ENCODE assay signal across 8 cellular contexts in the genomic region with DNA sequence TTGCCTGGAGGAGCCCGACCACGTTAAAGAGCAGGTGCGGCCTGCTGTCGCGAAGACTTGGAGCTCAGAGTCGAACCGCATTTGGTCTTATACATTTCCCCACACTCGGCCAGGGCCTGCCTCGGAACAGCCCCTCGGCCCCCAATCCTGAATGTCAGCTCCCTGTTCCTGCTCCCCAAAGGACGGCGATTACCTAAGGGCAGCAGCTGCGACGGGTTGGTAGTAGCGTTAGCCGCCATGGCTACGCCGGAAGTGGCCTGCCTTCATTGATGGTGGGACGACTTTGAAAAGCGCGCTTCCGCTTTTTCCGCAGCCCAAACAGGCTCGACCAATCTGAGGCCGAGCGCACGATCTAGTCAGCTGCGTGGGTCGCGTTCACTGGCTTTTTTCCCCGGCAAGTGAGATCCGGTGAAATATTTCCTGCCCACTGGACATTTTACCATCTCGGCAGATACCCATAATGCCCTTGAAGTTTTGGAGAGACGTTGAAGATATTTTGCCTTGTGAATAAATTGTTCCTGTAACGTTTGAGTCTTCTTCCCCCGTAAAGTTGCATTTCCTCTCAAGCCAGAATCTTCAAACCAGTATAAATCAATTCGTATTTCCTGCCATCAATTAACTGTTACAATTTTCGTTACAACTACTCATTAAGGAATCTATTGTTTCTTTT. TPM values are rescaled to one million over a fixed set of nuclear protein-coding genes. Genes with fewer than 3 reads are reported as not detected.
A peak's percentile ranks its signal among the peaks of the same experiment; 100 is the strongest.
DNase-seq lines count a peak whose midpoint lies in the region; ATAC-seq and TF ChIP-seq lines count a peak whose summit lies in the region.

Gene LSM5 (minus strand): TSS at position 254 of the 670 bp plus-strand sequence. CDS start 15 bp downstream, at position 239.

- peak within 1 kb of the TSS; percentile 87 for H3K27ac ChIP-seq in BLaER1
- H3K27ac ChIP-seq in liver (ENCODE audit: low read depth in 1 of 2, low read length in 2 of 2): peak within 1 kb of the TSS; percentile 82 to 92

- H3K9ac ChIP-seq in BLaER1 (peak within 1 kb of the TSS; percentile 88), liver (ENCODE audit: low read depth in 1 of 2, low read length in 2 of 2) (peak within 1 kb of the TSS; percentile 66 to 91)

- H3K4me3 ChIP-seq in BLaER1: peak within 1 kb of the TSS; percentile 92
- peak within 1 kb of the TSS; percentile 56 to 95 (median 68) for H3K4me3 ChIP-seq in liver (ENCODE audit: low read depth in 1 of 3, low read length in 3 of 3)

- ATAC-seq in GM19372 (IDR thresholded peaks at IDR 0.05; ENCODE audit: low read depth, unreplicated experiment) (peak; percentile 85), HG03558 (IDR thresholded peaks at IDR 0.05; ENCODE audit: extremely low read depth, unreplicated experiment) (peak; percentile 83)

- peaks cover 29% of the 10 kb centered on the region for H3K4me1 ChIP-seq in BLaER1
- H3K4me1 ChIP-seq in liver (ENCODE audit: control insufficient read depth in 4 of 4, insufficient read depth in 4 of 4, low read length in 3 of 4): peaks cover 2 to 34% (median 24%) of the 10 kb centered on the region in 4 donors

- DNase-seq in NCI-H748 treated with DMSO at 0.1 percent for 48 hours (lab: John Stamatoyannopoulos, UW) (peak; percentile 87), dermis blood vessel endothelial cell (peak; percentile 97)
- peak; percentile 78 to 89 for DNase-seq in activated CD4-positive, alpha-beta T cell treated with anti-CD3 and anti-CD28 coated beads, Interleukin-2, amount 50 U/mL, for 24 hours (ENCODE audit: low read depth in 1 of 2, low spot score in 1 of 2)
- DNase-seq in stimulated activated CD4-positive, alpha-beta T cell treated with anti-CD3 and anti-CD28 coated beads, Interleukin-4, amount 100 ng/mL, for 24 hours: peak; percentile 91

- no peaks in the 10 kb centered on the region for H3K27me3 ChIP-seq in BLaER1
- no peaks in the 10 kb centered on the region for H3K27me3 ChIP-seq in liver (ENCODE audit: control insufficient read depth in 4 of 4, insufficient read depth in 4 of 4, low read length in 3 of 4)

- no peaks in the 10 kb centered on the region for H3K9me3 ChIP-seq in BLaER1
- no peaks in the 10 kb centered on the region for H3K9me3 ChIP-seq in liver (ENCODE audit: control insufficient read depth in 4 of 4, low read length in 3 of 4)

- H3K36me3 ChIP-seq in BLaER1 (peaks cover 36% of the 10 kb centered on the region), liver (ENCODE audit: control insufficient read depth in 4 of 4, insufficient read depth in 3 of 4, low read depth in 1 of 4, low read length in 3 of 4) (peaks cover 0 to 9% (median 0%) of the 10 kb centered on the region in 4 donors)

- TF ChIP-seq CTCF in liver (IDR thresholded peaks at IDR 0.05; ENCODE audit: low read depth, low read length, missing input control): no peak

- under 1% methylated on average over 38 of the region's 38 CpGs for WGBS in liver

- H4K20me1 ChIP-seq in BLaER1: no peaks in the 10 kb centered on the region

- H3K4me2 ChIP-seq in BLaER1: peak within 1 kb of the TSS; percentile 86

- TF ChIP-seq RAD21 in liver (IDR thresholded peaks at IDR 0.05): no peak

TF ChIP-seq in liver, 16 proteins besides CTCF, POLR2A, EP300 and RAD21:
- TF ChIP-seq YY1 (IDR thresholded peaks at IDR 0.05): peak; percentile 98
- peak; percentile 89 for TF ChIP-seq MAX (IDR thresholded peaks at IDR 0.05)
- TF ChIP-seq FOXA1 (IDR thresholded peaks at IDR 0.05): no peak
- TF ChIP-seq, protein P1, sequence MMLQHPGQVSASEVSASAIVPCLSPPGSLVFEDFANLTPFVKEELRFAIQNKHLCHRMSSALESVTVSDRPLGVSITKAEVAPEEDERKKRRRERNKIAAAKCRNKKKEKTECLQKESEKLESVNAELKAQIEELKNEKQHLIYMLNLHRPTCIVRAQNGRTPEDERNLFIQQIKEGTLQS (IDR thresholded peaks at IDR 0.05): no peak
- TF ChIP-seq, protein P2, sequence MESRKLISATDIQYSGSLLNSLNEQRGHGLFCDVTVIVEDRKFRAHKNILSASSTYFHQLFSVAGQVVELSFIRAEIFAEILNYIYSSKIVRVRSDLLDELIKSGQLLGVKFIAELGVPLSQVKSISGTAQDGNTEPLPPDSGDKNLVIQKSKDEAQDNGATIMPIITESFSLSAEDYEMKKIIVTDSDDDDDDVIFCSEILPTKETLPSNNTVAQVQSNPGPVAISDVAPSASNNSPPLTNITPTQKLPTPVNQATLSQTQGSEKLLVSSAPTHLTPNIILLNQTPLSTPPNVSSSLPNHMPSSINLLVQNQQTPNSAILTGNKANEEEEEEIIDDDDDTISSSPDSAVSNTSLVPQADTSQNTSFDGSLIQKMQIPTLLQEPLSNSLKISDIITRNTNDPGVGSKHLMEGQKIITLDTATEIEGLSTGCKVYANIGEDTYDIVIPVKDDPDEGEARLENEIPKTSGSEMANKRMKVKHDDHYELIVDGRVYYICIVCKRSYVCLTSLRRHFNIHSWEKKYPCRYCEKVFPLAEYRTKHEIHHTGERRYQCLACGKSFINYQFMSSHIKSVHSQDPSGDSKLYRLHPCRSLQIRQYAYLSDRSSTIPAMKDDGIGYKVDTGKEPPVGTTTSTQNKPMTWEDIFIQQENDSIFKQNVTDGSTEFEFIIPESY (IDR thresholded peaks at IDR 0.05): peak; percentile 48
- TF ChIP-seq NR2F2 (IDR thresholded peaks at IDR 0.05): peak; percentile 36
- TF ChIP-seq FOXA2 (IDR thresholded peaks at IDR 0.05): no peak
- TF ChIP-seq, protein P3, sequence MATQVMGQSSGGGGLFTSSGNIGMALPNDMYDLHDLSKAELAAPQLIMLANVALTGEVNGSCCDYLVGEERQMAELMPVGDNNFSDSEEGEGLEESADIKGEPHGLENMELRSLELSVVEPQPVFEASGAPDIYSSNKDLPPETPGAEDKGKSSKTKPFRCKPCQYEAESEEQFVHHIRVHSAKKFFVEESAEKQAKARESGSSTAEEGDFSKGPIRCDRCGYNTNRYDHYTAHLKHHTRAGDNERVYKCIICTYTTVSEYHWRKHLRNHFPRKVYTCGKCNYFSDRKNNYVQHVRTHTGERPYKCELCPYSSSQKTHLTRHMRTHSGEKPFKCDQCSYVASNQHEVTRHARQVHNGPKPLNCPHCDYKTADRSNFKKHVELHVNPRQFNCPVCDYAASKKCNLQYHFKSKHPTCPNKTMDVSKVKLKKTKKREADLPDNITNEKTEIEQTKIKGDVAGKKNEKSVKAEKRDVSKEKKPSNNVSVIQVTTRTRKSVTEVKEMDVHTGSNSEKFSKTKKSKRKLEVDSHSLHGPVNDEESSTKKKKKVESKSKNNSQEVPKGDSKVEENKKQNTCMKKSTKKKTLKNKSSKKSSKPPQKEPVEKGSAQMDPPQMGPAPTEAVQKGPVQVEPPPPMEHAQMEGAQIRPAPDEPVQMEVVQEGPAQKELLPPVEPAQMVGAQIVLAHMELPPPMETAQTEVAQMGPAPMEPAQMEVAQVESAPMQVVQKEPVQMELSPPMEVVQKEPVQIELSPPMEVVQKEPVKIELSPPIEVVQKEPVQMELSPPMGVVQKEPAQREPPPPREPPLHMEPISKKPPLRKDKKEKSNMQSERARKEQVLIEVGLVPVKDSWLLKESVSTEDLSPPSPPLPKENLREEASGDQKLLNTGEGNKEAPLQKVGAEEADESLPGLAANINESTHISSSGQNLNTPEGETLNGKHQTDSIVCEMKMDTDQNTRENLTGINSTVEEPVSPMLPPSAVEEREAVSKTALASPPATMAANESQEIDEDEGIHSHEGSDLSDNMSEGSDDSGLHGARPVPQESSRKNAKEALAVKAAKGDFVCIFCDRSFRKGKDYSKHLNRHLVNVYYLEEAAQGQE (IDR thresholded peaks at IDR 0.05): peak; percentile 27
- peak in 1 of 2 donors; percentile 72 for TF ChIP-seq EGR1 (IDR thresholded peaks at IDR 0.05; ENCODE audit: low read depth in 2 of 2)
- TF ChIP-seq TAF1 (conservative IDR thresholded peaks at IDR 0.05): peak; percentile 81
- no peak for TF ChIP-seq HNF4G (IDR thresholded peaks at IDR 0.05)
- peak; percentile 47 for TF ChIP-seq SP1 (IDR thresholded peaks at IDR 0.05)
- peak in 1 of 2 donors; percentile 22 for TF ChIP-seq HNF4A (conservative IDR thresholded peaks at IDR 0.05)
- TF ChIP-seq JUND (IDR thresholded peaks at IDR 0.05): no peak
- peak; percentile 98 to 99 for TF ChIP-seq GABPA (IDR thresholded peaks at IDR 0.05 in 1 of 2, conservative IDR thresholded peaks at IDR 0.05 in 1 of 2)
- TF ChIP-seq RXRA (IDR thresholded peaks at IDR 0.05): peak in 1 of 2 donors; percentile 37

RNA-seq across cellular contexts. Expression of gene LSM5, which starts in this region (rescaled TPM):
- 22.0 and 30.2 TPM in 2 replicates for total RNA-seq in dermis blood vessel endothelial cell
- 10 to 100 TPM in 1 of 2 donors, 1 to 10 TPM in 1; 6.0 to 14.0 TPM for total RNA-seq in liver
- 10 to 100 TPM; 37.7 to 74.1 TPM for polyA plus RNA-seq in liver

Comparison
In these comparisons a context has a peak if more than half of its experiments do, and no peak if none do; other contexts are left out.
1. Peak in every context shown above with its lines: DNase-seq, ATAC-seq, H3K4me3 ChIP-seq and H3K27ac ChIP-seq.